15 cellular contexts compared by ENCODE assay signal in the genomic region with DNA sequence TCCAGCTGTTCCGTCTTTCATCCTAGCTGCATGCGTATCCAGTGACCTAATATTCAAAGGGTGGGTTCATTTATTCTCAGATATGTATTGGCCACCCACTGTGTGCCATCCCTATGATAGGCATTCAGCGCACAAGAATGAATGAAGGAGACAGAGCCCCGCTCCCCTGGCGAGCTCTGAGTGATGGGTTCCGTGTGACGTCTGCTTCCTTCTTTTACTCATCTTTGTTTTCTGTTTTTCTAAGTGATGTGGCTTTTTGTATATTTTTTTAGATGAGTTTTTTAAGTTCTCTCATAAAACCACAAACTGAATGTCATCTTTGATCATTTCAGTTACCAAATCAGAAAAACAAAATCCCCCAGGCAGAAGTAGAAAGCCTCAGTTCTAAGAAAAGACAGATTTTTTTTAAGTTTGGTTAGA.
A peak's percentile ranks its signal among the peaks of the same experiment; 100 is the strongest.
DNase-seq lines count a peak whose midpoint lies in the region; ATAC-seq and TF ChIP-seq lines count a peak whose summit lies in the region.
"Had no signal": no experiment of that assay in that cellular context is flagged by ENCODE, and none has a peak within 500 bp of the region (broad histone marks: within the 10 kb centered on the region; RNA-seq: fewer than 3 reads in every experiment).

No MANE protein-coding gene starts in this region.

- H2AFZ ChIP-seq in DND-41 (ENCODE audit: low read depth, low read length) (no peak overlapping the region), neural progenitor cell (replicated peaks) (no peak overlapping the region)

- no peaks in the 10 kb centered on the region for H3K4me1 ChIP-seq in DND-41 (ENCODE audit: insufficient read depth, low read length)
- peaks cover 39% of the 10 kb centered on the region for H3K4me1 ChIP-seq in neural progenitor cell
- H3K4me1 ChIP-seq in left lung, result no peaks in the 10 kb centered on the region
- H3K4me1 ChIP-seq: Caco-2 had no signal

- intact Hi-C loops in activated CD4-positive, alpha-beta T cell treated with anti-CD3 and anti-CD28 coated beads, Interleukin-2, amount 10 ng/mL, durations not matched to agents 24 days and 14 days (cut with micrococcal nuclease), result loop anchor here (5.0 to 10.0 kb wide), 3 partner anchors 249 to 511 kb away; partner anchors contain the start of gene OTULIN
- intact Hi-C loops in left lung (cut with DNase I), result no loop called here

- no peak overlapping the region for H3K9ac ChIP-seq in DND-41 (ENCODE audit: low read depth, low read length)
- H3K9ac ChIP-seq in neural progenitor cell, result no peak overlapping the region

- no peaks in the 10 kb centered on the region for H3K36me3 Mint-ChIP-seq in activated CD4-positive, alpha-beta T cell treated with anti-CD3 and anti-CD28 coated beads, Interleukin-2, amount 10 ng/mL, durations not matched to agents 24 days and 14 days (ENCODE audit: low read depth)
- peaks cover 4% of the 10 kb centered on the region for H3K36me3 Mint-ChIP-seq in activated naive CD8-positive, alpha-beta T cell treated with anti-CD3 and anti-CD28 coated beads, Interleukin-2, amount 10 ng/mL, durations not matched to agents 7 days and 5 days
- H3K36me3 Mint-ChIP-seq in neural progenitor cell, result peaks cover 43% of the 10 kb centered on the region

- H3K36me3 ChIP-seq in DND-41 (ENCODE audit: insufficient read depth, low read length), result no peaks in the 10 kb centered on the region
- no peaks in the 10 kb centered on the region for H3K36me3 ChIP-seq in neural progenitor cell
- peaks cover 0 to 91% of the 10 kb centered on the region in 2 donors for H3K36me3 ChIP-seq in left lung
- H3K36me3 ChIP-seq: neutrophil had no signal

- DNase-seq in DND-41 (no peak), neural progenitor cell (ENCODE audit: low spot score) (no peak), left lung (no peak)
- peak; percentile 79 for DNase-seq in activated CD4-positive, alpha-beta T cell treated with anti-CD3 and anti-CD28 coated beads, Interleukin-2, amount 10 ng/mL, durations not matched to agents 24 days and 14 days
- no peak for DNase-seq in activated naive CD8-positive, alpha-beta T cell treated with anti-CD3 and anti-CD28 coated beads, Interleukin-2, amount 10 ng/mL, durations not matched to agents 7 days and 5 days
- DNase-seq: Caco-2, left cardiac atrium, MG63, NCI-H446 treated with DMSO at 0.1 percent for 48 hours, transverse colon had no signal

- H3K4me3 ChIP-seq in DND-41 (ENCODE audit: low read depth in 1 of 2, low read length in 2 of 2) (no peak overlapping the region), neural progenitor cell (no peak overlapping the region), left lung (no peak overlapping the region)
- H3K4me3 ChIP-seq: coronary artery, MG63, transverse colon had no signal

- peak overlapping the region; percentile 93 for H3K27ac Mint-ChIP-seq in activated CD4-positive, alpha-beta T cell treated with anti-CD3 and anti-CD28 coated beads, Interleukin-2, amount 10 ng/mL, durations not matched to agents 24 days and 14 days
- peak overlapping the region; percentile 98 for H3K27ac Mint-ChIP-seq in activated naive CD8-positive, alpha-beta T cell treated with anti-CD3 and anti-CD28 coated beads, Interleukin-2, amount 10 ng/mL, durations not matched to agents 7 days and 5 days
- H3K27ac Mint-ChIP-seq in neural progenitor cell, result peak overlapping the region; percentile 7

- H3K27ac ChIP-seq in DND-41 (ENCODE audit: low read length) (no peak overlapping the region), neural progenitor cell (no peak overlapping the region), left lung (no peak overlapping the region)
- H3K27ac ChIP-seq: coronary artery, neutrophil had no signal

- H3K9me3 Mint-ChIP-seq in activated CD4-positive, alpha-beta T cell treated with anti-CD3 and anti-CD28 coated beads, Interleukin-2, amount 10 ng/mL, durations not matched to agents 24 days and 14 days, result no peaks in the 10 kb centered on the region
- H3K9me3 Mint-ChIP-seq in activated naive CD8-positive, alpha-beta T cell treated with anti-CD3 and anti-CD28 coated beads, Interleukin-2, amount 10 ng/mL, durations not matched to agents 7 days and 5 days, result no peaks in the 10 kb centered on the region
- H3K9me3 Mint-ChIP-seq in neural progenitor cell, result no peaks in the 10 kb centered on the region

- TF ChIP-seq CTCF in DND-41 (IDR thresholded peaks at IDR 0.05; ENCODE audit: borderline replicate concordance, extremely low read depth, low read length, poor library complexity, severe bottlenecking), result no peak
- no peak for TF ChIP-seq CTCF in neural progenitor cell (IDR thresholded peaks at IDR 0.05)
- TF ChIP-seq CTCF in left lung (IDR thresholded peaks at IDR 0.05), result no peak

- H3K79me2 ChIP-seq in DND-41 (ENCODE audit: insufficient read depth, low read length) (no peaks in the 10 kb centered on the region), neural progenitor cell (ENCODE audit: low read depth) (no peaks in the 10 kb centered on the region)

- H3K27me3 Mint-ChIP-seq in activated CD4-positive, alpha-beta T cell treated with anti-CD3 and anti-CD28 coated beads, Interleukin-2, amount 10 ng/mL, durations not matched to agents 24 days and 14 days, result no peaks in the 10 kb centered on the region
- no peaks in the 10 kb centered on the region for H3K27me3 Mint-ChIP-seq in activated naive CD8-positive, alpha-beta T cell treated with anti-CD3 and anti-CD28 coated beads, Interleukin-2, amount 10 ng/mL, durations not matched to agents 7 days and 5 days
- H3K27me3 Mint-ChIP-seq in neural progenitor cell (ENCODE audit: insufficient read depth, low read depth), result peaks cover 9% of the 10 kb centered on the region

- H3F3A ChIP-seq in neural progenitor cell (ENCODE audit: low read depth), result peaks cover 4% of the 10 kb centered on the region

- peak overlapping the region; percentile 58 for H3K4me3 Mint-ChIP-seq in activated CD4-positive, alpha-beta T cell treated with anti-CD3 and anti-CD28 coated beads, Interleukin-2, amount 10 ng/mL, durations not matched to agents 24 days and 14 days
- H3K4me3 Mint-ChIP-seq in activated naive CD8-positive, alpha-beta T cell treated with anti-CD3 and anti-CD28 coated beads, Interleukin-2, amount 10 ng/mL, durations not matched to agents 7 days and 5 days, result peak overlapping the region; percentile 82
- H3K4me3 Mint-ChIP-seq in neural progenitor cell, result no peak overlapping the region

- no peaks in the 10 kb centered on the region for H3K9me3 ChIP-seq in DND-41 (ENCODE audit: insufficient read depth, low read length, severe bottlenecking)
- H3K9me3 ChIP-seq in neural progenitor cell (ENCODE audit: low read depth), result no peaks in the 10 kb centered on the region
- H3K9me3 ChIP-seq in left lung, result no peaks in the 10 kb centered on the region
- H3K9me3 ChIP-seq: Caco-2, MG63, neutrophil, transverse colon had no signal

- H3K27me3 ChIP-seq in DND-41 (ENCODE audit: insufficient read depth, low read length, poor library complexity), result no peaks in the 10 kb centered on the region
- no peaks in the 10 kb centered on the region for H3K27me3 ChIP-seq in neural progenitor cell
- H3K27me3 ChIP-seq in left lung, result no peaks in the 10 kb centered on the region
- H3K27me3 ChIP-seq: MG63, neutrophil, transverse colon had no signal

- H3K4me1 Mint-ChIP-seq in activated CD4-positive, alpha-beta T cell treated with anti-CD3 and anti-CD28 coated beads, Interleukin-2, amount 10 ng/mL, durations not matched to agents 24 days and 14 days, result peaks cover 46% of the 10 kb centered on the region
- peaks cover 43% of the 10 kb centered on the region for H3K4me1 Mint-ChIP-seq in activated naive CD8-positive, alpha-beta T cell treated with anti-CD3 and anti-CD28 coated beads, Interleukin-2, amount 10 ng/mL, durations not matched to agents 7 days and 5 days
- peaks cover 60% of the 10 kb centered on the region for H3K4me1 Mint-ChIP-seq in neural progenitor cell

- no peak overlapping the region for H3K4me2 ChIP-seq in DND-41 (ENCODE audit: insufficient read depth, low read length)
- no peak overlapping the region for H3K4me2 ChIP-seq in neural progenitor cell

- ATAC-seq in DND-41 (ENCODE audit: insufficient read depth, low read depth) (peak; percentile 62), left lung (no peak), GM19395 (IDR thresholded peaks at IDR 0.05; ENCODE audit: unreplicated experiment) (no peak), GM21723 (IDR thresholded peaks at IDR 0.05; ENCODE audit: unreplicated experiment) (no peak), GM19455 (IDR thresholded peaks at IDR 0.05; ENCODE audit: unreplicated experiment) (no peak)
- ATAC-seq in activated naive CD8-positive, alpha-beta T cell treated with anti-CD3 and anti-CD28 coated beads, Interleukin-2, amount 10 ng/mL, durations not matched to agents 7 days and 5 days (ENCODE audit: low read depth), result peak; percentile 41
- ATAC-seq: left cardiac atrium had no signal

- POLR2A ChIA-PET in activated naive CD8-positive, alpha-beta T cell treated with anti-CD3 and anti-CD28 coated beads, Interleukin-2, amount 10 ng/mL, durations not matched to agents 7 days and 5 days (lab: Charles Lee), result interaction anchor here (1.0 to 4.0 kb wide), 7 partner anchors 10 to 254 kb away, joined by 3 to 32 read pairs (median 7); no protein-coding TSS in a partner anchor

- H4K20me1 ChIP-seq in DND-41 (ENCODE audit: insufficient read depth, low read length) (no peaks in the 10 kb centered on the region), neural progenitor cell (ENCODE audit: low read depth) (no peaks in the 10 kb centered on the region)

Comparison
In these comparisons a context has a peak if more than half of its experiments do, and no peak if none do; other contexts are left out.
1. ATAC-seq: peak in DND-41 (single experiment) and activated naive CD8-positive, alpha-beta T cell treated with anti-CD3 and anti-CD28 coated beads, Interleukin-2, amount 10 ng/mL, durations not matched to agents 7 days and 5 days (single experiment); none in left lung (single experiment), GM19395 (single experiment), GM21723 (single experiment) and GM19455 (single experiment).
2. H3K27ac Mint-ChIP-seq: peak in every context shown above with its lines; median percentile 98 in activated naive CD8-positive, alpha-beta T cell treated with anti-CD3 and anti-CD28 coated beads, Interleukin-2, amount 10 ng/mL, durations not matched to agents 7 days and 5 days; 93 in activated CD4-positive, alpha-beta T cell treated with anti-CD3 and anti-CD28 coated beads, Interleukin-2, amount 10 ng/mL, durations not matched to agents 24 days and 14 days; 7 in neural progenitor cell.